In the genomic region with DNA sequence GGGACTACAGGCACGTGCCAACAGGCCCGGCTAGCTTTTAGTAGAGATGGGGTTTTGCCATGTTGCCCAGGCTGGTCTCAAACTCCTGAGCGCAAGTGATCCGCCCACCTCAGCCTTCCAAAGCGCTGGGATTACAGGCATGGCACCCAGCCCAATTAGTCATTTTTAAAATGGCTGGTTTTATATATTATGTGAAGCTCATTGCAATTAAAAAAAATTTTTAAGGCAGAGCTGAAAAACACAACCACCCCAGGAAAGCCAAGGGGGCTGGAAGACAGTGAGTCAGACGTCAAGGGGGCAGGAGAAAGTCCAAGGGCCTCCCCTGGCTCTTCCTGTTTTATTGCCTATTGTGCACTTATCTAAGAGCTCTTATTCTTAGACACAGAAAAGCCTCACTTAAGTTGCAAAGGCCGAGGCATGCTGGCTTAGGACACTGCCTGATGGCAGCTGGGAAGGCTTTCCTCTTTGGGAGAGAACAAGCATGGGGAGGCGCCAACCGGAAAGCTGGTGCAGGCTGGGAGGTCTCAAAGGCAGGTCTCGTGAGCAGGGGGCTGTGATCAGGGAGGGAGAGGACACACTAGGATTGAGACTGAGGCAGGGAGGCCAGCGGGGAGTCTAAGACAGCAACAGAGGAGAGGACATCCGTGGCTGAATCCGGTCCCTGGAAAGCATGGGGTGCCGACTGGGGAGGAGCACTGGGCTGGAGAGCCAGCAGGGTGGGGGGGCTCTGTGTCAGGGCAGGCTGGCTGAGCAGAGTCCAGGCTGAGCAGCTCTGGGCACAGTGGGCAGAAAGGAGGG, we compare ENCODE assay signal across 8 cellular contexts. TPM values are rescaled to one million over a fixed set of nuclear protein-coding genes. Genes with fewer than 3 reads are reported as not detected.
A peak's percentile ranks its signal among the peaks of the same experiment; 100 is the strongest.
DNase-seq lines count a peak whose midpoint lies in the region; ATAC-seq, FAIRE-seq and TF ChIP-seq lines count a peak whose summit lies in the region.

No MANE protein-coding gene starts in this region.

- H3K27ac ChIP-seq in astrocyte (ENCODE audit: low read depth, low read length) (peak overlapping the region; percentile 59), kidney (ENCODE audit: low read depth in 2 of 2, low read length in 2 of 2) (peak overlapping the region; percentile 9 to 34), upper lobe of right lung (peak overlapping the region; percentile 36)

- H3K27me3 Mint-ChIP-seq in astrocyte (ENCODE audit: low read depth, unreplicated experiment) = peaks cover 6% of the 10 kb centered on the region

- no peaks in the 10 kb centered on the region for H3K36me3 ChIP-seq in astrocyte (ENCODE audit: insufficient read depth, low read length)
- no peaks in the 10 kb centered on the region for H3K36me3 ChIP-seq in kidney (ENCODE audit: control insufficient read depth in 1 of 2, insufficient read depth in 2 of 2, low read length in 2 of 2)
- H3K36me3 ChIP-seq in upper lobe of right lung = no peaks in the 10 kb centered on the region

- H3K27me3 ChIP-seq in astrocyte (ENCODE audit: insufficient read depth, low read length) (no peaks in the 10 kb centered on the region), upper lobe of right lung (no peaks in the 10 kb centered on the region)

- H3K4me3 Mint-ChIP-seq in astrocyte (ENCODE audit: unreplicated experiment) = no peak overlapping the region

- no peak overlapping the region for H3K27ac Mint-ChIP-seq in astrocyte (ENCODE audit: unreplicated experiment)

- peaks cover 16% of the 10 kb centered on the region for H3K4me1 ChIP-seq in astrocyte (ENCODE audit: insufficient read depth, low read length)
- peaks cover 0 to 10% of the 10 kb centered on the region in 2 donors for H3K4me1 ChIP-seq in kidney (ENCODE audit: control insufficient read depth in 1 of 2, insufficient read depth in 1 of 2, low read depth in 1 of 2, low read length in 2 of 2)
- H3K4me1 ChIP-seq in upper lobe of right lung = peaks cover 17% of the 10 kb centered on the region

- no peaks in the 10 kb centered on the region for H4K20me1 ChIP-seq in astrocyte (ENCODE audit: insufficient read depth, low read length)

- DNase-seq in SIG-M5 treated with dmso at 0.1 percent for 504 hours (lab: John Stamatoyannopoulos, UW; ENCODE audit: unreplicated experiment) = peak; percentile 72
- no peak for DNase-seq in SIG-M5 (lab: John Stamatoyannopoulos, UW)
- peak; percentile 74 for DNase-seq in astrocyte (ENCODE audit: low read depth)
- peak; percentile 74 for DNase-seq in kidney
- DNase-seq in upper lobe of right lung = no peak
- DNase-seq in AML-193 (lab: John Stamatoyannopoulos, UW) = no peak
- DNase-seq in ACHN = no peak

- TF ChIP-seq CTCF in astrocyte (IDR thresholded peaks at IDR 0.05; ENCODE audit: insufficient read depth, low read depth, low read length) (no peak), kidney (IDR thresholded peaks at IDR 0.05; ENCODE audit: borderline replicate concordance, extremely low read depth, insufficient read depth) (no peak), upper lobe of right lung (IDR thresholded peaks at IDR 0.05) (no peak)

- H2AFZ ChIP-seq in astrocyte (ENCODE audit: low read depth, low read length) = peak overlapping the region; percentile 72

- ATAC-seq in upper lobe of right lung (peak; percentile 4), GM21786 (IDR thresholded peaks at IDR 0.05; ENCODE audit: unreplicated experiment) (no peak)

- no peaks in the 10 kb centered on the region for H3K9me3 Mint-ChIP-seq in astrocyte (ENCODE audit: unreplicated experiment)

- H3K4me3 ChIP-seq in astrocyte (ENCODE audit: insufficient read depth, low read depth, low read length) (no peak overlapping the region), kidney (ENCODE audit: low read length in 2 of 2) (no peak overlapping the region), upper lobe of right lung (no peak overlapping the region)

- peaks cover 8% of the 10 kb centered on the region for H3K36me3 Mint-ChIP-seq in astrocyte (ENCODE audit: low read depth, unreplicated experiment)

- intact Hi-C loops in kidney (cut with DNase I) = no loop called here
- intact Hi-C loops in upper lobe of right lung (cut with DNase I) = no loop called here

- peak overlapping the region; percentile 43 for H3K9ac ChIP-seq in astrocyte (ENCODE audit: low read length)
- no peak overlapping the region for H3K9ac ChIP-seq in kidney (ENCODE audit: low read length in 2 of 2)

- H3K9me3 ChIP-seq in astrocyte (ENCODE audit: insufficient read depth, low read depth, low read length) (no peaks in the 10 kb centered on the region), kidney (ENCODE audit: control insufficient read depth in 1 of 2, low read length in 2 of 2) (no peaks in the 10 kb centered on the region), upper lobe of right lung (no peaks in the 10 kb centered on the region)

- no peaks in the 10 kb centered on the region for H3K79me2 ChIP-seq in astrocyte (ENCODE audit: insufficient read depth, low read length)

- H3K4me2 ChIP-seq in astrocyte (ENCODE audit: low read length) = peak overlapping the region; percentile 78

- H3K4me1 Mint-ChIP-seq in astrocyte (ENCODE audit: low read depth, unreplicated experiment) = peaks cover 17% of the 10 kb centered on the region

- in situ Hi-C loops in ACHN (cut with HindIII; ENCODE audit: low pct_ligation_motif_present, low pct_unique_long_range_greater_than_20kb, low sequenced_read_pairs) = no loop called here

- FAIRE-seq in astrocyte (lab: Jason Lieb, UNC) = no peak
- no peak for FAIRE-seq in kidney (lab: Jason Lieb, UNC)

RNA-seq across cellular contexts. Expression of gene OSM, which starts 11.1 kb away (rescaled TPM):
- total RNA-seq in astrocyte (not detected in 2 replicates), kidney (1.2 TPM), upper lobe of right lung (1.6 TPM)
- polyA plus RNA-seq in kidney (ENCODE audit: insufficient read depth, low read depth, low replicate concordance) = 0.56 TPM

RNA-seq across cellular contexts. Expression of gene CASTOR1, which starts 11.6 kb away (rescaled TPM):
- 15.2 and 16.2 TPM in 2 replicates for total RNA-seq in astrocyte
- 16.5 TPM for total RNA-seq in kidney
- 71.7 TPM for polyA plus RNA-seq in kidney (ENCODE audit: insufficient read depth, low read depth, low replicate concordance)
- total RNA-seq in upper lobe of right lung = 15.9 TPM

RNA-seq across cellular contexts. Expression of gene LIF, which starts 31.2 kb away (rescaled TPM):
- total RNA-seq in astrocyte (63.3 and 100 TPM in 2 replicates), kidney (10.7 TPM), upper lobe of right lung (6.9 TPM)
- polyA plus RNA-seq in kidney (ENCODE audit: insufficient read depth, low read depth, low replicate concordance) = 0.67 TPM

RNA-seq across cellular contexts. Expression of gene TBC1D10A, which starts 49.0 kb away (rescaled TPM):
- total RNA-seq in astrocyte (32.7 and 33.3 TPM in 2 replicates), kidney (34.5 TPM), upper lobe of right lung (29.6 TPM)
- 31.0 TPM for polyA plus RNA-seq in kidney (ENCODE audit: insufficient read depth, low read depth, low replicate concordance)

Comparison
In these comparisons a context has a peak if more than half of its experiments do, and no peak if none do; other contexts are left out.
1. DNase-seq: peak in SIG-M5 treated with dmso at 0.1 percent for 504 hours (single experiment), astrocyte (single experiment) and kidney (single experiment); none in SIG-M5 (single experiment), upper lobe of right lung (single experiment), AML-193 (0 of 2) and ACHN (single experiment).
2. Peak in every context shown above with its lines, with median percentiles within 50 percentile points of each other: H3K27ac ChIP-seq.